8 cellular contexts compared by ENCODE assay signal in genomic region chr16:11587643-11588247, GRCh38. TPM values are rescaled to one million over a fixed set of nuclear protein-coding genes. Genes with fewer than 3 reads are reported as not detected.
DNase-seq lines count a peak whose midpoint lies in the region; ATAC-seq and TF ChIP-seq lines count a peak whose summit lies in the region.

No MANE protein-coding gene starts in this region.

- no peaks in the 10 kb centered on the region for H3K9me3 Mint-ChIP-seq in Calu3 (ENCODE audit: low read depth, unreplicated experiment)

- peaks cover 43% of the 10 kb centered on the region for H3K79me2 ChIP-seq in OCI-LY3 (ENCODE audit: low read length)
- H3K79me2 ChIP-seq in osteoblast (ENCODE audit: insufficient read depth, low read length): peaks cover 33% of the 10 kb centered on the region

- intact Hi-C loops in Calu3 (cut with micrococcal nuclease; ENCODE audit: unreplicated experiment): no loop called here

- peaks cover 26% of the 10 kb centered on the region for H3K4me1 Mint-ChIP-seq in Calu3 (ENCODE audit: low read depth, unreplicated experiment)

- no peaks in the 10 kb centered on the region for H3K9me3 ChIP-seq in OCI-LY3 (ENCODE audit: insufficient read depth, low read length)
- peaks cover 2% of the 10 kb centered on the region for H3K9me3 ChIP-seq in osteoblast (ENCODE audit: low read depth, low read length)

- H3K36me3 ChIP-seq in OCI-LY3 (replicated peaks; ENCODE audit: low read depth, low read length) (peaks cover 9% of the 10 kb centered on the region), osteoblast (ENCODE audit: insufficient read depth, low read length) (no peaks in the 10 kb centered on the region)

- DNase-seq in Calu3: no peak
- no peak for DNase-seq in epithelial cell of esophagus (ENCODE audit: low read depth)
- DNase-seq in osteoblast (ENCODE audit: insufficient read length, low spot score, missing footprints): no peak
- DNase-seq in NCI-H1436 treated with DMSO at 0.1 percent for 48 hours (lab: John Stamatoyannopoulos, UW): no peak
- no peak for DNase-seq in NCI-H187 (lab: John Stamatoyannopoulos, UW)

- H4K20me1 ChIP-seq in OCI-LY3 (ENCODE audit: insufficient read depth, low read length) (peaks cover 18% of the 10 kb centered on the region), osteoblast (ENCODE audit: insufficient read depth, low read length) (peaks cover 15% of the 10 kb centered on the region)

- H3K4me1 ChIP-seq in OCI-LY3 (ENCODE audit: low read length) (peaks cover 36% of the 10 kb centered on the region), osteoblast (ENCODE audit: insufficient read depth, low read length) (peaks cover 25% of the 10 kb centered on the region)

- peak overlapping the region; percentile 98 for H3K27ac Mint-ChIP-seq in Calu3 (ENCODE audit: unreplicated experiment)

- no peaks in the 10 kb centered on the region for H3K27me3 Mint-ChIP-seq in Calu3 (ENCODE audit: unreplicated experiment)

- BruUV-seq in Calu3 (replicated peaks; lab: Mats Ljungman, UMichigan): TSS peak; percentile 81

- H3K27me3 ChIP-seq in OCI-LY3 (ENCODE audit: low read depth, low read length): 0 out of 2 replicates have a peak, but pooled peaks cover 2% of the 10 kb centered on the region
- no peaks in the 10 kb centered on the region for H3K27me3 ChIP-seq in osteoblast (ENCODE audit: insufficient read depth, low read length)

- peak overlapping the region; percentile 77 for H3K4me3 Mint-ChIP-seq in Calu3 (ENCODE audit: low read depth, unreplicated experiment)

- H3K4me3 ChIP-seq in OCI-LY3 (ENCODE audit: low read length) (peak overlapping the region; percentile 84), epithelial cell of esophagus (ENCODE audit: low read length) (peak overlapping the region; percentile 79), osteoblast (ENCODE audit: insufficient read depth, low read length) (peak overlapping the region; percentile 77)

- TF ChIP-seq CTCF in Calu3 (IDR thresholded peaks at IDR 0.05; ENCODE audit: unreplicated experiment) (no peak), OCI-LY3 (IDR thresholded peaks at IDR 0.05; ENCODE audit: low read depth, low read length) (no peak), epithelial cell of esophagus (IDR thresholded peaks at IDR 0.05; ENCODE audit: insufficient read depth, low read depth, low read length, missing control alignments) (no peak), osteoblast (IDR thresholded peaks at IDR 0.05; ENCODE audit: extremely low read depth, low read depth, low read length) (no peak)

- H3K27ac ChIP-seq in OCI-LY3 (ENCODE audit: low read length): peak overlapping the region; percentile 79
- H3K27ac ChIP-seq in osteoblast (ENCODE audit: low read depth, low read length): peak overlapping the region; percentile 53

- CTCF ChIA-PET in Calu3 (lab: Charles Lee): interaction anchor here (0.7 to 2.8 kb wide), 6 partner anchors 10 to 604 kb away, joined by 3 to 20 read pairs (median 4); no protein-coding TSS in a partner anchor

- peaks cover 50% of the 10 kb centered on the region for H3K36me3 Mint-ChIP-seq in Calu3 (ENCODE audit: insufficient read depth, unreplicated experiment)

- peak overlapping the region; percentile 57; the same call in 1 of the 2 replicates for H2AFZ ChIP-seq in OCI-LY3 (ENCODE audit: low read depth, low read length)
- H2AFZ ChIP-seq in osteoblast (ENCODE audit: low read length): peak overlapping the region; percentile 88

- ATAC-seq in HG03439 (IDR thresholded peaks at IDR 0.05; ENCODE audit: unreplicated experiment) (no peak), esophagus mucosa (no peak)

- H3K9ac ChIP-seq in OCI-LY3 (ENCODE audit: low read length): peak overlapping the region; percentile 89

- H3K4me2 ChIP-seq in OCI-LY3 (ENCODE audit: low read length) (peak overlapping the region; percentile 93), osteoblast (ENCODE audit: insufficient read depth, low read length) (peak overlapping the region; percentile 87)

RNA-seq across cellular contexts. Expression of gene LITAF, which starts 1.0 kb away (rescaled TPM):
- 328 and 443 TPM in 2 replicates for total RNA-seq in Calu3 (2022)
- 33.3 and 38.6 TPM in 2 replicates for total RNA-seq in osteoblast
- 36.9 TPM for total RNA-seq in esophagus mucosa
